ENCODE assay signal across 14 cellular contexts in genomic region chr1:193355179-193355578, GRCh38.
DNase-seq lines count a peak whose midpoint lies in the region; ATAC-seq and TF ChIP-seq lines count a peak whose summit lies in the region.
"Had no signal": no experiment of that assay in that cellular context is flagged by ENCODE, and none has a peak within 500 bp of the region (broad histone marks: within the 10 kb centered on the region; RNA-seq: fewer than 3 reads in every experiment).

No MANE protein-coding gene starts in this region.

- CTCF ChIA-PET in RWPE1 (lab: Yijun Ruan, JAX): no interaction called here

- peak; percentile 90 for DNase-seq in HT-29 (ENCODE audit: low spot score)
- DNase-seq in RWPE1 (ENCODE audit: low spot score): peak; percentile 73
- peak; percentile 41 for DNase-seq in fibroblast of pulmonary artery (ENCODE audit: low read depth)
- DNase-seq in iPS-NIHi7 (ENCODE audit: extremely low spot score): no peak
- no peak for DNase-seq in NCI-H82 treated with DMSO at 0.1 percent for 48 hours (lab: John Stamatoyannopoulos, UW; ENCODE audit: unreplicated experiment)
- DNase-seq: activated CD8-positive, alpha-beta memory T cell treated with anti-CD3 and anti-CD28 coated beads, Interleukin-2, amount 50 U/mL, for 48 hours; KG1; NCI-H446 treated with DMSO at 0.1 percent for 48 hours; T-helper 2 cell had no signal

- ATAC-seq in GM21786 (IDR thresholded peaks at IDR 0.05; ENCODE audit: unreplicated experiment) (no peak), GM18519 (IDR thresholded peaks at IDR 0.05; ENCODE audit: low FRiP score, unreplicated experiment) (no peak)

- H3K4me3 ChIP-seq in fibroblast of pulmonary artery (replicated peaks; ENCODE audit: low read depth, low read length): no peak overlapping the region
- H3K4me3 ChIP-seq: ascending aorta, esophagus muscularis mucosa had no signal

- POLR2A ChIA-PET in RWPE1 (lab: Yijun Ruan, JAX; ENCODE audit: low non-redundant PET): no interaction called here

- TF ChIP-seq CTCF in 22Rv1 (IDR thresholded peaks at IDR 0.05) (no peak), RWPE1 (conservative IDR thresholded peaks at IDR 0.05; ENCODE audit: low read depth) (no peak), fibroblast of pulmonary artery (IDR thresholded peaks at IDR 0.05; ENCODE audit: low read length, missing control alignments) (no peak)

- H3K27ac ChIP-seq in 22Rv1 (peak overlapping the region; percentile 42), RWPE1 (no peak overlapping the region)
- H3K27ac ChIP-seq: ascending aorta, esophagus muscularis mucosa had no signal

Comparison
In these comparisons a context has a peak if more than half of its experiments do, and no peak if none do; other contexts are left out.
1. DNase-seq: peak in HT-29 (single experiment), RWPE1 (single experiment) and fibroblast of pulmonary artery (single experiment); none in iPS-NIHi7 (single experiment) and NCI-H82 treated with DMSO at 0.1 percent for 48 hours (single experiment).